Comparison of ENCODE assay signal across 21 cellular contexts in genomic region chr12:4387607-4388006, GRCh38. TPM values are rescaled to one million over a fixed set of nuclear protein-coding genes. Genes with fewer than 3 reads are reported as not detected.
DNase-seq lines count a peak whose midpoint lies in the region; ATAC-seq, FAIRE-seq and TF ChIP-seq lines count a peak whose summit lies in the region.
"Had no signal": no experiment of that assay in that cellular context is flagged by ENCODE, and none has a peak within 500 bp of the region (broad histone marks: within the 10 kb centered on the region; RNA-seq: fewer than 3 reads in every experiment).

No MANE protein-coding gene starts in this region.

- CTCF ChIA-PET in HepG2 (lab: Yijun Ruan, JAX; ENCODE audit: low intra/inter-chr PET ratio, low total read pairs) = no interaction called here

- no peaks in the 10 kb centered on the region for H4K20me1 ChIP-seq in HepG2 (ENCODE audit: insufficient read depth, low read length)

- no peak for TF ChIP-seq RAD21 in HepG2 (CRISPR knock-in tag; IDR thresholded peaks at IDR 0.05)

- no peak overlapping the region for H3K27ac ChIP-seq in HepG2 (ENCODE audit: extremely low read length, insufficient read depth, low read length)
- no peak overlapping the region for H3K27ac ChIP-seq in right lobe of liver

- H3K4me3 ChIP-seq in HepG2 (replicated peaks in 1 of 3; ENCODE audit: insufficient read depth in 1 of 3, low read depth in 2 of 3, low read length in 3 of 3) = no peak overlapping the region
- no peak overlapping the region for H3K4me3 ChIP-seq in right lobe of liver

- no TSS peak for BruUV-seq in HepG2 (replicated peaks; lab: Mats Ljungman, UMichigan)

- H3K4me2 ChIP-seq in HepG2 (ENCODE audit: low read depth, low read length) = no peak overlapping the region

- TF ChIP-seq EP300 in HepG2 (IDR thresholded peaks at IDR 0.05; ENCODE audit: low read depth in 2 of 2, low read length in 2 of 2) (no peak), HepG2 (CRISPR knock-in tag; IDR thresholded peaks at IDR 0.05; ENCODE audit: borderline replicate concordance) (no peak)

- no peaks in the 10 kb centered on the region for H3K9me3 Mint-ChIP-seq in osteocyte (ENCODE audit: unreplicated experiment)
- no peaks in the 10 kb centered on the region for H3K9me3 Mint-ChIP-seq in activated naive CD8-positive, alpha-beta T cell treated with anti-CD3 and anti-CD28 coated beads, Interleukin-2, amount 50 U/mL, for 24 hours
- H3K9me3 Mint-ChIP-seq: CD4-positive, alpha-beta memory T cell had no signal

- intact Hi-C loops in HepG2 (cut with micrococcal nuclease; ENCODE audit: unreplicated experiment) = no loop called here
- intact Hi-C loops in right lobe of liver (cut with DNase I) = no loop called here

- no peak for FAIRE-seq in HepG2 (lab: Jason Lieb, UNC)
- FAIRE-seq: GM18507, H54 had no signal

- H3K27me3 Mint-ChIP-seq in osteocyte (ENCODE audit: unreplicated experiment) = peaks cover 27% of the 10 kb centered on the region
- H3K27me3 Mint-ChIP-seq in activated naive CD8-positive, alpha-beta T cell treated with anti-CD3 and anti-CD28 coated beads, Interleukin-2, amount 50 U/mL, for 24 hours = peaks cover 4% of the 10 kb centered on the region

- in situ Hi-C loops in HepG2 (cut with HindIII; ENCODE audit: extremely low pct_ligation_motif_present, low pct_unique_long_range_greater_than_20kb) = no loop called here

- DNase-seq in HepG2 (ENCODE audit: low spot score) (no peak), right lobe of liver (no peak), ecto neural progenitor cell (ENCODE audit: low spot score) (peak; percentile 7), osteocyte (ENCODE audit: extremely low spot score, unreplicated experiment) (peak; percentile 15), iPS-NIHi7 (ENCODE audit: extremely low spot score) (no peak)
- no peak for DNase-seq in activated naive CD8-positive, alpha-beta T cell treated with anti-CD3 and anti-CD28 coated beads, Interleukin-2, amount 50 U/mL, for 24 hours
- DNase-seq: 8988T; C1 segment of cervical spinal cord; Calu3; CD4-positive, alpha-beta memory T cell; COR-L47; DMS79 treated with DMSO at 0.1 percent for 48 hours; GF-D8; GOT3; HCEC 1CT had no signal

- peaks cover 0 to 15% of the 10 kb centered on the region in 2 experiments; a peak in 4 of 5 replicates for H3K27me3 ChIP-seq in HepG2 (ENCODE audit: control insufficient read depth in 1 of 2, insufficient read depth in 2 of 2, low read length in 2 of 2)
- H3K27me3 ChIP-seq in right lobe of liver = no peaks in the 10 kb centered on the region

- no peak overlapping the region for H2AFZ ChIP-seq in HepG2 (ENCODE audit: low read length)

- TF ChIP-seq CTCF in HepG2 (CRISPR knock-in tag; IDR thresholded peaks at IDR 0.05) (no peak), right lobe of liver (IDR thresholded peaks at IDR 0.05) (no peak), osteocyte (IDR thresholded peaks at IDR 0.05) (no peak)

- WGBS in HepG2 (ENCODE audit: low lambda C conversion rate) = 9% methylated on average over 5 of the region's 5 CpGs
- 50% methylated on average over 5 of the region's 5 CpGs for whole genome bisulfite sequencing in right lobe of liver (ENCODE audit: insufficient coverage, low coverage, low lambda C conversion rate, missing lambda C conversion rate)

- POLR2A ChIA-PET in HepG2 (lab: Yijun Ruan, JAX) = no interaction called here

- H3K27ac Mint-ChIP-seq in osteocyte (ENCODE audit: unreplicated experiment) = no peak overlapping the region
- H3K27ac Mint-ChIP-seq in activated naive CD8-positive, alpha-beta T cell treated with anti-CD3 and anti-CD28 coated beads, Interleukin-2, amount 50 U/mL, for 24 hours = no peak overlapping the region
- H3K27ac Mint-ChIP-seq: CD4-positive, alpha-beta memory T cell had no signal

- no peak overlapping the region for H3K9ac ChIP-seq in HepG2 (ENCODE audit: insufficient read depth, low read depth, low read length)

- no peaks in the 10 kb centered on the region for H3K79me2 ChIP-seq in HepG2 (ENCODE audit: insufficient read depth, low read length)

- no peaks in the 10 kb centered on the region for H3K4me1 Mint-ChIP-seq in osteocyte (ENCODE audit: unreplicated experiment)
- H3K4me1 Mint-ChIP-seq in activated naive CD8-positive, alpha-beta T cell treated with anti-CD3 and anti-CD28 coated beads, Interleukin-2, amount 50 U/mL, for 24 hours = peaks cover 5% of the 10 kb centered on the region

- no peaks in the 10 kb centered on the region for H3K36me3 ChIP-seq in HepG2 (replicated peaks in 1 of 2; ENCODE audit: control insufficient read depth in 1 of 2, insufficient read depth in 2 of 2, low read length in 2 of 2)
- no peaks in the 10 kb centered on the region for H3K36me3 ChIP-seq in right lobe of liver

- H3K4me1 ChIP-seq in HepG2 (ENCODE audit: insufficient read depth, low read length) (0 out of 2 replicates have a peak, but pooled peaks cover 4% of the 10 kb centered on the region), right lobe of liver (no peaks in the 10 kb centered on the region)

- TF ChIP-seq POLR2A in HepG2 (IDR thresholded peaks at IDR 0.05; ENCODE audit: insufficient read depth in 1 of 2, low read depth in 2 of 2, low read length in 2 of 2) (no peak), right lobe of liver (IDR thresholded peaks at IDR 0.05) (no peak)

- ATAC-seq in HepG2 (no peak), right lobe of liver (no peak)
- ATAC-seq in activated naive CD8-positive, alpha-beta T cell treated with anti-CD3 and anti-CD28 coated beads, Interleukin-2, amount 50 U/mL, for 24 hours = no peak

- no peak overlapping the region for H3K4me3 Mint-ChIP-seq in osteocyte (ENCODE audit: unreplicated experiment)
- no peak overlapping the region for H3K4me3 Mint-ChIP-seq in activated naive CD8-positive, alpha-beta T cell treated with anti-CD3 and anti-CD28 coated beads, Interleukin-2, amount 50 U/mL, for 24 hours
- H3K4me3 Mint-ChIP-seq: CD4-positive, alpha-beta memory T cell had no signal

- H3K9me3 ChIP-seq in HepG2 (ENCODE audit: low read length) (no peaks in the 10 kb centered on the region), right lobe of liver (no peaks in the 10 kb centered on the region)

- no peaks in the 10 kb centered on the region for H3K36me3 Mint-ChIP-seq in osteocyte (ENCODE audit: unreplicated experiment)
- no peaks in the 10 kb centered on the region for H3K36me3 Mint-ChIP-seq in activated naive CD8-positive, alpha-beta T cell treated with anti-CD3 and anti-CD28 coated beads, Interleukin-2, amount 50 U/mL, for 24 hours (ENCODE audit: low read depth)
- H3K36me3 Mint-ChIP-seq: CD4-positive, alpha-beta memory T cell had no signal

TF ChIP-seq in HepG2, 621 proteins besides CTCF, POLR2A, EP300 and RAD21 (continues in another document):
- TF ChIP-seq MAFF (IDR thresholded peaks at IDR 0.05; ENCODE audit: low read depth, low read length) = peak; percentile 74
- TF ChIP-seq MAFK (conservative IDR thresholded peaks at IDR 0.05 in 1 of 2, IDR thresholded peaks at IDR 0.05 in 1 of 2; ENCODE audit: low read length in 2 of 2) = peak; percentile 72 to 81

RNA-seq across cellular contexts. Expression of gene FGF23, which starts 8.1 kb away (rescaled TPM):
- total RNA-seq in HepG2 (2016; rRNA removed; fragmentation: Illumina TruSeq; extraction: Trizol) (not detected in 2 replicates), right lobe of liver (10 to 100 TPM in 1 of 6 experiments, 1 to 10 TPM in 2, under 1 TPM in 2, not detected in 1; 0.33 to 41.0 (median 1.2) TPM), osteocyte (not detected in 2 replicates)
- not detected in 2 replicates for total RNA-seq in HepG2 (2016; cell fraction: cytosol; rRNA removed; fragmentation: Illumina TruSeq; extraction: Trizol; ENCODE audit: low read depth)
- not detected in 2 replicates for total RNA-seq in HepG2 (2016; cell fraction: insoluble cytoplasmic fraction; rRNA removed; fragmentation: Illumina TruSeq; extraction: Trizol)
- not detected in 2 replicates for total RNA-seq in HepG2 (2016; cell fraction: membrane; rRNA removed; fragmentation: Illumina TruSeq; extraction: Trizol)
- total RNA-seq in HepG2 (2016; cell fraction: nucleus; rRNA removed; fragmentation: Illumina TruSeq; extraction: Trizol) = not detected in 2 replicates
- polyA plus RNA-seq in HepG2 (2011; rRNA removed) = not detected in 2 replicates
- polyA plus RNA-seq in HepG2 (2011; cell fraction: cytosol; rRNA removed) = 0.01 TPM in 1 of 2 replicates, not detected in the other
- not detected in 2 replicates for polyA plus RNA-seq in HepG2 (2011; cell fraction: nucleus; rRNA removed)
- not detected in 2 replicates for polyA plus RNA-seq in HepG2 (2012)
- not detected in 2 replicates for polyA plus RNA-seq in HepG2 (2016; cell fraction: cytosol; fragmentation: Illumina TruSeq; extraction: Trizol; ENCODE audit: low read depth)
- not detected in 2 replicates for polyA plus RNA-seq in HepG2 (2016; cell fraction: insoluble cytoplasmic fraction; fragmentation: Illumina TruSeq; extraction: Trizol; ENCODE audit: low read depth)
- not detected in 2 replicates for polyA plus RNA-seq in HepG2 (2016; cell fraction: membrane; fragmentation: Illumina TruSeq; extraction: Trizol; ENCODE audit: low read depth)
- not detected in 2 replicates for polyA plus RNA-seq in HepG2 (2016; cell fraction: nucleus; fragmentation: Illumina TruSeq; extraction: Trizol; ENCODE audit: insufficient read depth, low read depth)
- not detected in 2 replicates for polyA minus RNA-seq in HepG2 (2011; rRNA and poly(A)+ RNA removed; ENCODE audit: low replicate concordance)
- not detected in 2 replicates for polyA minus RNA-seq in HepG2 (2011; cell fraction: cytosol; rRNA and poly(A)+ RNA removed)
- polyA minus RNA-seq in HepG2 (2011; cell fraction: nucleus; rRNA and poly(A)+ RNA removed) = not detected in 2 replicates
- total RNA-seq: A673; Calu3; CD4-positive, alpha-beta memory T cell; Daoy; G401 had no signal
- polyA plus RNA-seq: BJ; CD4-positive, alpha-beta memory T cell had no signal

RNA-seq across cellular contexts. Expression of gene FGF6, which starts 58.0 kb away (rescaled TPM):
- not detected in 2 replicates for total RNA-seq in HepG2 (2016; rRNA removed; fragmentation: Illumina TruSeq; extraction: Trizol)
- total RNA-seq in HepG2 (2016; cell fraction: cytosol; rRNA removed; fragmentation: Illumina TruSeq; extraction: Trizol; ENCODE audit: low read depth) = not detected in 2 replicates
- not detected in 2 replicates for total RNA-seq in HepG2 (2016; cell fraction: insoluble cytoplasmic fraction; rRNA removed; fragmentation: Illumina TruSeq; extraction: Trizol)
- not detected in 2 replicates for total RNA-seq in HepG2 (2016; cell fraction: membrane; rRNA removed; fragmentation: Illumina TruSeq; extraction: Trizol)
- total RNA-seq in HepG2 (2016; cell fraction: nucleus; rRNA removed; fragmentation: Illumina TruSeq; extraction: Trizol) = not detected in 2 replicates
- polyA plus RNA-seq in HepG2 (2011; rRNA removed) = not detected in 2 replicates
- not detected in 2 replicates for polyA plus RNA-seq in HepG2 (2011; cell fraction: cytosol; rRNA removed)
- not detected in 2 replicates for polyA plus RNA-seq in HepG2 (2011; cell fraction: nucleus; rRNA removed)
- not detected in 2 replicates for polyA plus RNA-seq in HepG2 (2012)
- polyA plus RNA-seq in HepG2 (2016; cell fraction: cytosol; fragmentation: Illumina TruSeq; extraction: Trizol; ENCODE audit: low read depth) = not detected in 2 replicates
- not detected in 2 replicates for polyA plus RNA-seq in HepG2 (2016; cell fraction: insoluble cytoplasmic fraction; fragmentation: Illumina TruSeq; extraction: Trizol; ENCODE audit: low read depth)
- polyA plus RNA-seq in HepG2 (2016; cell fraction: membrane; fragmentation: Illumina TruSeq; extraction: Trizol; ENCODE audit: low read depth) = not detected in 2 replicates
- polyA plus RNA-seq in HepG2 (2016; cell fraction: nucleus; fragmentation: Illumina TruSeq; extraction: Trizol; ENCODE audit: insufficient read depth, low read depth) = not detected in 2 replicates
- polyA minus RNA-seq in HepG2 (2011; rRNA and poly(A)+ RNA removed; ENCODE audit: low replicate concordance) = not detected in 2 replicates
- polyA minus RNA-seq in HepG2 (2011; cell fraction: cytosol; rRNA and poly(A)+ RNA removed) = not detected in 2 replicates
- not detected in 2 replicates for polyA minus RNA-seq in HepG2 (2011; cell fraction: nucleus; rRNA and poly(A)+ RNA removed)
- not detected for total RNA-seq in right lobe of liver
- total RNA-seq in osteocyte = not detected in 2 replicates
- total RNA-seq: A673; Calu3; CD4-positive, alpha-beta memory T cell; Daoy; G401 had no signal
- polyA plus RNA-seq: BJ; CD4-positive, alpha-beta memory T cell had no signal

Comparison
In these comparisons a context has a peak if more than half of its experiments do, and no peak if none do; other contexts are left out.
1. DNase-seq: peak in ecto neural progenitor cell (single experiment) and osteocyte (single experiment); none in HepG2 (single experiment), right lobe of liver (0 of 3), iPS-NIHi7 (single experiment) and activated naive CD8-positive, alpha-beta T cell treated with anti-CD3 and anti-CD28 coated beads, Interleukin-2, amount 50 U/mL, for 24 hours (single experiment).